14 cellular contexts compared by ENCODE assay signal in the genomic region with DNA sequence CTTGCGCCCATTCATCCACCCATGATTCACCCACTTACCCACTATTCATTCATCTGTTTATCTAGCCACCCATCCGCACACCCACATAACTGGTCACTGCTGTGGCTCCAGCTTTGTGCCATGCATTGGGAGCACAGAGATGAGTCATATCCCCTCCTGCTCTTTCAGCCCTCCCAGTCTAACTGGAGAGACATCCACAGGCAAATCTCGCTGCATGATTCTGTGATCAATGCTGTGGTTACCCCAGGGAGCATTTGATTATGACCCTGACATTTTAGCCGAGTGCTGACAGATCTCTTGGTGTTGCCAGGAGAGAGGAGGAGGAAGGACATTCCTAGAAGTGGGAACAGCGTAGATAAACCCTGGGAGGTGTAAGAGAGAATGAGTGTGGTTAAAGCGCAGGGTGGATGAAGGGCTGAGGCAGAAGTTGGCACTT. TPM values are rescaled to one million over a fixed set of nuclear protein-coding genes. Genes with fewer than 3 reads are reported as not detected.
DNase-seq lines count a peak whose midpoint lies in the region; ATAC-seq and TF ChIP-seq lines count a peak whose summit lies in the region.
"Had no signal": no experiment of that assay in that cellular context is flagged by ENCODE, and none has a peak within 500 bp of the region (broad histone marks: within the 10 kb centered on the region; RNA-seq: fewer than 3 reads in every experiment).

No MANE protein-coding gene starts in this region.

- peaks cover 9% of the 10 kb centered on the region for H3K9me3 ChIP-seq in H9 (ENCODE audit: control insufficient read depth, low read depth, low read length)
- H3K9me3 ChIP-seq: BE2C had no signal

- H3K23ac ChIP-seq in H9 (ENCODE audit: insufficient read length, low read depth, low read length) = no peak overlapping the region

- H3K4me2 ChIP-seq in H9 (ENCODE audit: insufficient read depth, insufficient read length, low read length) = no peak overlapping the region
- H3K4me2 ChIP-seq: neural progenitor cell had no signal

- no peak overlapping the region for H4K8ac ChIP-seq in H9 (replicated peaks; ENCODE audit: insufficient read length, low read depth, low read length)

- H3K27ac ChIP-seq in H9 (ENCODE audit: insufficient read length, low read depth, low read length) = no peak overlapping the region
- H3K27ac ChIP-seq: neural progenitor cell had no signal

- TF ChIP-seq CTCF in H9 (conservative IDR thresholded peaks at IDR 0.05) (no peak), fibroblast of pulmonary artery (IDR thresholded peaks at IDR 0.05; ENCODE audit: low read length, missing control alignments) (no peak)

- no peaks in the 10 kb centered on the region for H3K23me2 ChIP-seq in H9 (ENCODE audit: insufficient read length, low read depth, low read length, poor library complexity, severe bottlenecking)

- no peak overlapping the region for H2BK12ac ChIP-seq in H9 (ENCODE audit: insufficient read length, low read depth, low read length)

- no peak overlapping the region for H3T11ph ChIP-seq in H9 (ENCODE audit: low read length)

- H3K14ac ChIP-seq in H9 (ENCODE audit: insufficient read depth, low read length) = no peak overlapping the region

- H3K27me3 ChIP-seq in H9 (ENCODE audit: insufficient read depth, low read length) = no peaks in the 10 kb centered on the region
- H3K27me3 ChIP-seq: BE2C, neural progenitor cell had no signal

- no peak overlapping the region for H3K4me3 ChIP-seq in fibroblast of pulmonary artery (replicated peaks; ENCODE audit: low read depth, low read length)
- H3K4me3 ChIP-seq: neural progenitor cell had no signal

- H2BK15ac ChIP-seq in H9 (ENCODE audit: low read depth, low read length) = no peak overlapping the region

- H4K20me1 ChIP-seq in H9 (ENCODE audit: control insufficient read depth, insufficient read depth, insufficient read length) = no peaks in the 10 kb centered on the region

- no peak overlapping the region for H2AFZ ChIP-seq in H9 (ENCODE audit: low read length)
- H2AFZ ChIP-seq: neural progenitor cell had no signal

- peak overlapping the region; percentile 51 for H2BK20ac ChIP-seq in H9 (ENCODE audit: low read depth, low read length, poor library complexity, severe bottlenecking)

- H3K18ac ChIP-seq in H9 (ENCODE audit: insufficient read length, low read depth, low read length) = no peak overlapping the region

- H3K27ac Mint-ChIP-seq in H9 = no peak overlapping the region
- H3K27ac Mint-ChIP-seq: neural progenitor cell had no signal

- no peak overlapping the region for H3K56ac ChIP-seq in H9 (ENCODE audit: insufficient read length, low read depth, low read length)

- ATAC-seq in GM21360 (IDR thresholded peaks at IDR 0.05; ENCODE audit: unreplicated experiment) (no peak), GM21381 (IDR thresholded peaks at IDR 0.05; ENCODE audit: unreplicated experiment) (no peak), HG03045 (IDR thresholded peaks at IDR 0.05; ENCODE audit: unreplicated experiment) (no peak)
- ATAC-seq: activated CD4-positive, CD25-positive, alpha-beta regulatory T cell treated with anti-CD3 and anti-CD28 coated beads, Interleukin-2, amount 50 U/mL, for 24 hours had no signal

- no peak overlapping the region for H3K4me3 Mint-ChIP-seq in H9
- H3K4me3 Mint-ChIP-seq: neural progenitor cell had no signal

- no peak overlapping the region for H2BK120ac ChIP-seq in H9 (ENCODE audit: low read depth, low read length, poor library complexity, severe bottlenecking)

- H3K27me3 Mint-ChIP-seq in H9 (ENCODE audit: low read depth) = no peaks in the 10 kb centered on the region; the same call in none of the 2 replicates

- no peaks in the 10 kb centered on the region for H3K4me1 ChIP-seq in H9 (ENCODE audit: insufficient read depth, low read length)
- H3K4me1 ChIP-seq: BE2C, neural progenitor cell had no signal

- H3K36me3 Mint-ChIP-seq in H9 (ENCODE audit: insufficient read depth in 1 of 3, low read depth in 3 of 3) = no peaks in the 10 kb centered on the region; a peak in 2 of 7 replicates
- H3K36me3 Mint-ChIP-seq: neural progenitor cell had no signal

- H3K9ac ChIP-seq in H9 (ENCODE audit: extremely low read depth, insufficient read length, low read length) = no peak overlapping the region
- H3K9ac ChIP-seq: neural progenitor cell had no signal

- no peaks in the 10 kb centered on the region for H3K79me1 ChIP-seq in H9 (ENCODE audit: insufficient read depth, low read depth, low read length, poor library complexity, severe bottlenecking)

- H3K9me3 Mint-ChIP-seq in H9 = peaks cover 72 to 81% of the 10 kb centered on the region in 2 experiments

- no peak overlapping the region for H4K91ac ChIP-seq in H9 (ENCODE audit: insufficient read length, low read depth, low read length)

- H3K4me1 Mint-ChIP-seq in H9 = 0 out of 4 replicates have a peak, but pooled peaks cover 0 to 2% of the 10 kb centered on the region in 2 experiments

- H2BK5ac ChIP-seq in H9 (ENCODE audit: insufficient read length, low read length) = no peak overlapping the region

- H3K79me2 ChIP-seq in H9 (ENCODE audit: insufficient read depth, low read length) = no peaks in the 10 kb centered on the region

- no peak overlapping the region for H4K5ac ChIP-seq in H9 (ENCODE audit: insufficient read length, low read depth, low read length)

- H2AK5ac ChIP-seq in H9 (ENCODE audit: insufficient read length, low read length) = no peak overlapping the region

- H3K4ac ChIP-seq in H9 (ENCODE audit: low read depth, low read length) = no peak overlapping the region

- no CpG with 5 or more reads among the region's 6 CpGs for WGBS in H9 (ENCODE audit: extremely low coverage, insufficient read length, low lambda C conversion rate)

- DNase-seq in A172 (ENCODE audit: low spot score) = peak; percentile 95
- DNase-seq in H9 = no peak
- DNase-seq in T1000 (lab: John Stamatoyannopoulos, UW) = peak; percentile 84
- DNase-seq in fibroblast of pulmonary artery (ENCODE audit: low read depth) = peak; percentile 49
- DNase-seq in DMS114 treated with DMSO at 0.1 percent for 48 hours (lab: John Stamatoyannopoulos, UW; ENCODE audit: unreplicated experiment) = no peak
- DNase-seq: activated effector memory CD4-positive, alpha-beta T cell treated with Interleukin-2 at 50 U/mL for 16 hours; BE2C; NCI-H2081; stimulated activated CD4-positive, alpha-beta T cell treated with anti-CD3 and anti-CD28 coated beads, Interleukin-2, amount 100 ng/mL, for 48 hours had no signal

RNA-seq across cellular contexts. Expression of a gene that starts 10.4 kb away (rescaled TPM):
- total RNA-seq in A172 (2014; rRNA removed; shearing (Covaris generic)) = 13.2 and 15.2 TPM in 2 replicates
- 12.6 and 13.2 TPM in 2 replicates for total RNA-seq in H9 (2021)

RNA-seq across cellular contexts. Expression of a gene that starts 22.4 kb away (rescaled TPM):
- total RNA-seq in A172 (2014; rRNA removed; shearing (Covaris generic)) = 110 and 113 TPM in 2 replicates
- 49.4 and 52.8 TPM in 2 replicates for total RNA-seq in H9 (2021)

RNA-seq across cellular contexts. Expression of a gene that starts 23.2 kb away (rescaled TPM):
- total RNA-seq in A172 (2014; rRNA removed; shearing (Covaris generic)) = 92.6 and 143 TPM in 2 replicates
- 117 and 124 TPM in 2 replicates for total RNA-seq in H9 (2021)

RNA-seq across cellular contexts. Expression of a gene that starts 28.3 kb away (rescaled TPM):
- 0.34 TPM in 1 of 2 replicates, not detected in the other for total RNA-seq in A172 (2014; rRNA removed; shearing (Covaris generic))
- 25.1 and 28.3 TPM in 2 replicates for total RNA-seq in H9 (2021)

RNA-seq across cellular contexts. Expression of a gene that starts 41.1 kb away (rescaled TPM):
- 8.6 and 12.7 TPM in 2 replicates for total RNA-seq in A172 (2014; rRNA removed; shearing (Covaris generic))
- 9.6 and 10.2 TPM in 2 replicates for total RNA-seq in H9 (2021)

Comparison
In these comparisons a context has a peak if more than half of its experiments do, and no peak if none do; other contexts are left out.
1. DNase-seq: peak in A172 (single experiment), T1000 (single experiment) and fibroblast of pulmonary artery (single experiment); none in H9 (single experiment) and DMS114 treated with DMSO at 0.1 percent for 48 hours (single experiment).